Comparison of ENCODE assay signal across 13 cellular contexts in genomic region chr2:238449241-238449640, GRCh38.
"Had no signal": no experiment of that assay in that cellular context is flagged by ENCODE, and none has a peak within 500 bp of the region (broad histone marks: within the 10 kb centered on the region; RNA-seq: fewer than 3 reads in every experiment).

No MANE protein-coding gene starts in this region.

- H3K27ac ChIP-seq: cardiac muscle cell, colonic mucosa, thoracic aorta, uterus had no signal

- H3K36me3 ChIP-seq: uterus had no signal

- H3K4me3 ChIP-seq: cardiac muscle cell, colonic mucosa, psoas muscle, stomach, thoracic aorta, uterus had no signal

- H3K9me3 ChIP-seq: colonic mucosa, psoas muscle, stomach, thoracic aorta, uterus had no signal

- ATAC-seq: activated CD4-positive, CD25-positive, alpha-beta regulatory T cell treated with anti-CD3 and anti-CD28 coated beads, Interleukin-2, amount 50 U/mL, for 24 hours; activated naive CD8-positive, alpha-beta T cell treated with anti-CD3 and anti-CD28 coated beads, Interleukin-2, amount 50 U/mL, for 24 hours; natural killer cell treated with Interleukin-12 subunit alpha and Interleukin-12 subunit beta and Interleukin-15 and Interleukin-18, amount 100 ng/mL, for 72 hours had no signal

- H3K4me1 ChIP-seq: colonic mucosa, uterus had no signal

- DNase-seq: activated CD4-positive, alpha-beta T cell treated with anti-CD3 and anti-CD28 coated beads, Interleukin-2, amount 50 U/mL, for 48 hours; activated CD8-positive, alpha-beta memory T cell treated with anti-CD3 and anti-CD28 coated beads, Interleukin-2, amount 50 U/mL, for 48 hours; activated naive CD8-positive, alpha-beta T cell treated with anti-CD3 and anti-CD28 coated beads, Interleukin-2, amount 50 U/mL, for 24 hours; effector CD4-positive, alpha-beta T cell; stimulated activated CD4-positive, alpha-beta T cell treated with anti-CD3 and anti-CD28 coated beads, Interleukin-4, amount 100 ng/mL, for 4 hours; stomach had no signal

- H3K27me3 ChIP-seq: cardiac muscle cell, colonic mucosa, stomach, uterus had no signal
